ENCODE assay signal across 8 cellular contexts in genomic region chr15:62928242-62928995, GRCh38.
DNase-seq lines count a peak whose midpoint lies in the region; ATAC-seq and TF ChIP-seq lines count a peak whose summit lies in the region.
"Had no signal": no experiment of that assay in that cellular context is flagged by ENCODE, and none has a peak within 500 bp of the region (broad histone marks: within the 10 kb centered on the region; RNA-seq: fewer than 3 reads in every experiment).

No MANE protein-coding gene starts in this region.

- H3K27me3 ChIP-seq in heart right ventricle (no peaks in the 10 kb centered on the region), stomach smooth muscle (ENCODE audit: control insufficient read depth in 1 of 2, insufficient read depth in 2 of 2, low read length in 2 of 2) (no peaks in the 10 kb centered on the region), tibial nerve (no peaks in the 10 kb centered on the region)

- intact Hi-C loops in heart right ventricle (cut with DNase I) = loop anchor here in 2 of 10 donors (10.0 kb wide), 2 partner anchors 116 to 144 kb away; partner anchors contain the start of gene TPM1 (in 1 of the 2)

- H3K9me3 ChIP-seq in heart right ventricle (no peaks in the 10 kb centered on the region), stomach smooth muscle (ENCODE audit: control insufficient read depth in 2 of 2, low read length in 2 of 2) (no peaks in the 10 kb centered on the region), tibial nerve (no peaks in the 10 kb centered on the region)

- no peaks in the 10 kb centered on the region; the same call in 1 of the 2 replicates for H3K9me3 Mint-ChIP-seq in HFFc6
- H3K9me3 Mint-ChIP-seq: activated T-cell treated with anti-CD3 and anti-CD28 coated beads, Interleukin-2, amount 50 U/mL, for 4 hours had no signal

- no peak for TF ChIP-seq POLR2A in tibial nerve (IDR thresholded peaks at IDR 0.05)

- no peaks in the 10 kb centered on the region for H3K36me3 ChIP-seq in heart right ventricle
- H3K36me3 ChIP-seq in stomach smooth muscle (ENCODE audit: control insufficient read depth in 2 of 2, insufficient read depth in 2 of 2, low read length in 2 of 2) = no peaks in the 10 kb centered on the region
- no peaks in the 10 kb centered on the region for H3K36me3 ChIP-seq in tibial nerve

- 17 to 27% methylated on average over 12 of the region's 12 CpGs for WGBS in heart right ventricle, 2 donors
- 69 to 70% methylated on average over 12 of the region's 12 CpGs for WGBS in tibial nerve, 2 donors

- H3K27me3 Mint-ChIP-seq in HFFc6 (ENCODE audit: insufficient read depth) = no peaks in the 10 kb centered on the region; the same call in none of the 2 replicates

- peaks cover 71% of the 10 kb centered on the region for H3K4me1 Mint-ChIP-seq in HFFc6 (ENCODE audit: low read depth)

- ATAC-seq in heart right ventricle (peak; percentile 66 to 89 (median 84)), GM19397 (IDR thresholded peaks at IDR 0.05; ENCODE audit: unreplicated experiment) (no peak)
- ATAC-seq: activated T-cell treated with anti-CD3 and anti-CD28 coated beads, Interleukin-2, amount 50 U/mL, for 4 hours had no signal

- TF ChIP-seq EP300 in tibial nerve (IDR thresholded peaks at IDR 0.05) = no peak

- H3K4me3 Mint-ChIP-seq in HFFc6 = peak overlapping the region; percentile 72
- H3K4me3 Mint-ChIP-seq: activated T-cell treated with anti-CD3 and anti-CD28 coated beads, Interleukin-2, amount 50 U/mL, for 4 hours had no signal

- DNase-seq in HFFc6 = peak; percentile 97
- peak in 1 of 2 donors; percentile 42 for DNase-seq in heart right ventricle
- no peak for DNase-seq in stimulated activated naive CD4-positive, alpha-beta T cell (lab: John Stamatoyannopoulos, UW)
- DNase-seq in tibial nerve (ENCODE audit: low spot score in 2 of 2) = no peak
- DNase-seq: activated T-cell treated with anti-CD3 and anti-CD28 coated beads, Interleukin-2, amount 50 U/mL, for 4 hours had no signal

- peak overlapping the region; percentile 91 for H3K27ac Mint-ChIP-seq in HFFc6

- peaks cover 5% of the 10 kb centered on the region for H3K36me3 Mint-ChIP-seq in HFFc6 (ENCODE audit: low read depth)

- H3K27ac ChIP-seq in VCaP = no peak overlapping the region
- H3K27ac ChIP-seq in heart right ventricle = peak overlapping the region in 7 of 10 donors; percentile 11 to 58 (median 45)
- H3K27ac ChIP-seq in stomach smooth muscle (ENCODE audit: low read length) = peak overlapping the region; percentile 31
- no peak overlapping the region for H3K27ac ChIP-seq in tibial nerve

- H3K9ac ChIP-seq in stomach smooth muscle (ENCODE audit: low read length in 2 of 2) = peak overlapping the region in 1 of 2 donors; percentile 21

- H3K4me3 ChIP-seq in heart right ventricle = no peak overlapping the region
- peak overlapping the region in 1 of 2 donors; percentile 3 for H3K4me3 ChIP-seq in stomach smooth muscle (ENCODE audit: low read length in 2 of 2)
- H3K4me3 ChIP-seq in tibial nerve = no peak overlapping the region

- H3K4me1 ChIP-seq in heart right ventricle (peaks cover 3 to 51% (median 17%) of the 10 kb centered on the region in 9 donors), stomach smooth muscle (ENCODE audit: control insufficient read depth, insufficient read depth, low read length) (peaks cover 15% of the 10 kb centered on the region), tibial nerve (peaks cover 0 to 2% (median 0%) of the 10 kb centered on the region in 4 donors)

- peak; percentile 76 for TF ChIP-seq CTCF in HFFc6 (IDR thresholded peaks at IDR 0.05)
- TF ChIP-seq CTCF in VCaP (conservative IDR thresholded peaks at IDR 0.05) = peak; percentile 23; the same call in 1 of the 2 replicates
- TF ChIP-seq CTCF in heart right ventricle (IDR thresholded peaks at IDR 0.05) = peak in 7 of 9 donors; percentile 11 to 38 (median 27)
- TF ChIP-seq CTCF in tibial nerve (IDR thresholded peaks at IDR 0.05) = no peak

Comparison
In these comparisons a context has a peak if more than half of its experiments do, and no peak if none do; other contexts are left out.
1. CTCF ChIP-seq: peak in HFFc6 (single experiment), VCaP (single experiment) and heart right ventricle (7 of 9); none in tibial nerve (0 of 5).
2. H3K27ac ChIP-seq: peak in heart right ventricle (7 of 10) and stomach smooth muscle (single experiment); none in VCaP (single experiment) and tibial nerve (0 of 4).